ENCODE assay signal across 8 cellular contexts in genomic region chr1:1399870-1400575, GRCh38. TPM values are rescaled to one million over a fixed set of nuclear protein-coding genes. Genes with fewer than 3 reads are reported as not detected.
DNase-seq lines count a peak whose midpoint lies in the region; ATAC-seq, FAIRE-seq and TF ChIP-seq lines count a peak whose summit lies in the region.

No MANE protein-coding gene starts in this region.

- 3% methylated on average over 34 of the region's 34 CpGs for WGBS in K562 (ENCODE audit: insufficient coverage, low coverage, missing lambda C conversion rate)

- peak overlapping the region; percentile 98 for H3K27ac ChIP-seq in K562 (ENCODE audit: extremely low read depth, low read depth, low read length)
- H3K27ac ChIP-seq in left lung, result peak overlapping the region; percentile 73 to 91
- H3K27ac ChIP-seq in tibial artery, result peak overlapping the region; percentile 81 to 92

- H3K9me1 ChIP-seq in K562 (ENCODE audit: control insufficient read depth, insufficient read depth, low read length), result peaks cover 8% of the 10 kb centered on the region

- H3K4me1 ChIP-seq in K562 (replicated peaks in 1 of 2; ENCODE audit: control insufficient read depth in 2 of 2, insufficient read depth in 2 of 2, low read length in 2 of 2) (peaks cover 19 to 48% of the 10 kb centered on the region in 2 experiments), left lung (peaks cover 16 to 56% of the 10 kb centered on the region in 2 donors), tibial artery (peaks cover 0 to 41% (median 31%) of the 10 kb centered on the region in 4 donors)

- no peak for TF ChIP-seq CTCF in K562 (IDR thresholded peaks at IDR 0.05 in 2 of 3, conservative IDR thresholded peaks at IDR 0.05 in 1 of 3; ENCODE audit: insufficient read depth in 2 of 3, low read depth in 1 of 3, low read length in 3 of 3)
- no peak for TF ChIP-seq CTCF in left lung (IDR thresholded peaks at IDR 0.05)
- no peak for TF ChIP-seq CTCF in tibial artery (IDR thresholded peaks at IDR 0.05)

- no peak for FAIRE-seq in K562 (lab: Jason Lieb, UNC)

- H3K9me3 ChIP-seq in K562 (replicated peaks; ENCODE audit: control insufficient read depth, insufficient read depth, low read depth, low read length) (no peaks in the 10 kb centered on the region), left lung (no peaks in the 10 kb centered on the region), tibial artery (no peaks in the 10 kb centered on the region)

- TF ChIP-seq EP300 in K562 (IDR thresholded peaks at IDR 0.05; ENCODE audit: low read length), result no peak

- peaks cover 14% of the 10 kb centered on the region for H4K20me1 ChIP-seq in K562 (replicated peaks; ENCODE audit: control insufficient read depth, insufficient read depth, low read length)

- peaks cover 77% of the 10 kb centered on the region for H3K79me2 ChIP-seq in K562 (ENCODE audit: control insufficient read depth, insufficient read depth, low read length)

- ATAC-seq in K562, result peak; percentile 1
- peak; percentile 1 for ATAC-seq in left lung
- no peak for ATAC-seq in HG02798 (IDR thresholded peaks at IDR 0.05; ENCODE audit: poor library complexity, unreplicated experiment)

- TSS peak; percentile 69 for BruUV-seq in K562 (replicated peaks; lab: Mats Ljungman, UMichigan)

- peak overlapping the region; percentile 97 for H3K4me2 ChIP-seq in K562 (ENCODE audit: insufficient read depth, low read length)

- peak overlapping the region; percentile 96 for H3K4me3 ChIP-seq in Jurkat, Clone E6-1 (ENCODE audit: low read length)
- H3K4me3 ChIP-seq in K562, result peak overlapping the region; percentile 100
- peak overlapping the region; percentile 91 to 96 for H3K4me3 ChIP-seq in left lung
- H3K4me3 ChIP-seq in tibial artery, result peak overlapping the region; percentile 85 to 96

- peak in 2 of 3 experiments; percentile 38 to 61 for DNase-seq in NCI-H1417 (lab: John Stamatoyannopoulos, UW)
- DNase-seq in NCI-H1417 treated with DMSO at 0.1 percent for 48 hours (lab: John Stamatoyannopoulos, UW), result no peak
- DNase-seq in Jurkat, Clone E6-1 (ENCODE audit: low read depth, low spot score), result no peak
- DNase-seq in K562 (ENCODE audit: extremely low read depth in 1 of 4, low spot score in 3 of 4), result no peak
- DNase-seq in left lung, result peak in 1 of 2 donors; percentile 82
- DNase-seq in tibial artery, result no peak
- no peak for DNase-seq in NCI-H748 (lab: John Stamatoyannopoulos, UW; ENCODE audit: unreplicated experiment)

- H3K36me3 ChIP-seq in K562 (ENCODE audit: control insufficient read depth, insufficient read depth, low read length) (peaks cover 77% of the 10 kb centered on the region), left lung (peaks cover 0 to 77% of the 10 kb centered on the region in 2 donors), tibial artery (peaks cover 52 to 77% (median 65%) of the 10 kb centered on the region in 3 donors)

- CTCF ChIA-PET in K562 (lab: Yijun Ruan, JAX; ENCODE audit: low intra/inter-chr PET ratio), result interaction anchor here (0.5 kb wide), 1 partner anchor 33 kb away, joined by 3 read pairs; no protein-coding TSS in a partner anchor

- POLR2A ChIA-PET in K562 (lab: Yijun Ruan, JAX), result interaction anchor here (0.6 to 4.5 kb wide), 12 partner anchors 7 to 272 kb away, joined by 3 to 41 read pairs (median 4); partner anchors contain the start of genes AURKAIP1 and MRPL20

- peak overlapping the region; percentile 96 to 99 for H3K9ac ChIP-seq in K562 (ENCODE audit: insufficient read depth in 1 of 2, low read depth in 2 of 2, low read length in 2 of 2)

- H2AFZ ChIP-seq in K562 (ENCODE audit: low read depth, low read length), result peak overlapping the region; percentile 92

- no peak; a peak in 1 of 4 replicates for TF ChIP-seq RAD21 in K562 (CRISPR knock-in tag; conservative IDR thresholded peaks at IDR 0.05 in 1 of 2, IDR thresholded peaks at IDR 0.05 in 1 of 2)

- in situ Hi-C loops in K562 (cut with MboI), result no loop called here

- TF ChIP-seq POLR2A in K562 (conservative IDR thresholded peaks at IDR 0.05), result peak; percentile 79

- intact Hi-C loops in K562 (cut with micrococcal nuclease), result loop anchor here (10.0 kb wide), 1 partner anchor 115 kb away; the partner anchor contains the start of gene ATAD3A
- intact Hi-C loops in left lung (cut with DNase I), result no loop called here
- intact Hi-C loops in tibial artery (cut with DNase I; ENCODE audit: low total_unique reads), result loop anchor here (5.0 kb wide), 1 partner anchor 42 kb away; no protein-coding TSS in a partner anchor

- H3K27me3 ChIP-seq in K562 (ENCODE audit: control insufficient read depth in 2 of 2, insufficient read depth in 2 of 2, low read length in 2 of 2) (no peaks in the 10 kb centered on the region), left lung (no peaks in the 10 kb centered on the region), tibial artery (no peaks in the 10 kb centered on the region)

RNA-seq across cellular contexts. Expression of gene CCNL2, which starts 0.9 kb away (rescaled TPM):
- 105 TPM for polyA plus RNA-seq in Jurkat, Clone E6-1 (2012; ENCODE audit: insufficient read depth, insufficient read length)
- total RNA-seq in K562 (2011; cell fraction: chromatin; rRNA removed; ENCODE audit: low replicate concordance), result 996 and 1,265 TPM in 2 replicates
- total RNA-seq in K562 (2011; cell fraction: nucleolus; rRNA removed), result 508 and 525 TPM in 2 replicates
- 788 and 831 TPM in 2 replicates for total RNA-seq in K562 (2011; cell fraction: nucleoplasm; rRNA removed)
- total RNA-seq in K562 (2014; rRNA removed) (147 and 176 TPM in 2 replicates), K562 (2014; rRNA removed; fragmentation: Illumina TruSeq; extraction: Trizol) (65.1 and 66.7 TPM in 2 replicates), K562 (2015; rRNA removed; fragmentation: Illumina TruSeq; extraction: Trizol) (91.0 and 94.5 TPM in 2 replicates), K562 (2021) (141 and 167 TPM in 2 replicates), left lung (100 to 1,000 TPM; 142 to 161 TPM)
- polyA plus RNA-seq in K562 (2011; rRNA removed) (236 and 265 TPM in 2 replicates), K562 (2014; fragmentation: Illumina TruSeq; extraction: Trizol) (81.0 and 89.7 TPM in 2 replicates), K562 (2014; fragmentation: Nextera tagmentation; extraction: Ambion mirVana) (1 to 10 TPM; 2.8 to 5.6 TPM), K562 (2014; rRNA removed) (245 and 287 TPM in 2 replicates)
- polyA plus RNA-seq in K562 (2011; cell fraction: cytosol; rRNA removed), result 71.9 and 133 TPM in 2 replicates
- 2,539 and 2,548 TPM in 2 replicates for polyA plus RNA-seq in K562 (2011; cell fraction: nucleus; rRNA removed)
- polyA plus RNA-seq in K562 (2012), result 104 and 250 TPM in 2 replicates
- 70.2 and 76.2 TPM in 2 replicates for polyA minus RNA-seq in K562 (2011; rRNA and poly(A)+ RNA removed)
- polyA minus RNA-seq in K562 (2011; cell fraction: cytosol; rRNA and poly(A)+ RNA removed), result 31.4 and 45.0 TPM in 2 replicates
- polyA minus RNA-seq in K562 (2011; cell fraction: nucleus; rRNA and poly(A)+ RNA removed), result 260 and 342 TPM in 2 replicates

RNA-seq across cellular contexts. Expression of gene MRPL20, which starts 7.1 kb away (rescaled TPM):
- 231 TPM for polyA plus RNA-seq in Jurkat, Clone E6-1 (2012; ENCODE audit: insufficient read depth, insufficient read length)
- 98.1 and 170 TPM in 2 replicates for total RNA-seq in K562 (2011; cell fraction: chromatin; rRNA removed; ENCODE audit: low replicate concordance)
- 136 and 139 TPM in 2 replicates for total RNA-seq in K562 (2011; cell fraction: nucleolus; rRNA removed)
- total RNA-seq in K562 (2011; cell fraction: nucleoplasm; rRNA removed), result 122 and 137 TPM in 2 replicates
- total RNA-seq in K562 (2014; rRNA removed), result 352 and 355 TPM in 2 replicates
- total RNA-seq in K562 (2014; rRNA removed; fragmentation: Illumina TruSeq; extraction: Trizol), result 208 and 222 TPM in 2 replicates
- total RNA-seq in K562 (2015; rRNA removed; fragmentation: Illumina TruSeq; extraction: Trizol), result 205 and 216 TPM in 2 replicates
- total RNA-seq in K562 (2021), result 224 and 229 TPM in 2 replicates
- polyA plus RNA-seq in K562 (2011; rRNA removed), result 144 and 187 TPM in 2 replicates
- 164 and 188 TPM in 2 replicates for polyA plus RNA-seq in K562 (2011; cell fraction: cytosol; rRNA removed)
- 104 and 152 TPM in 2 replicates for polyA plus RNA-seq in K562 (2011; cell fraction: nucleus; rRNA removed)
- 195 and 375 TPM in 2 replicates for polyA plus RNA-seq in K562 (2012)
- polyA plus RNA-seq in K562 (2014; fragmentation: Illumina TruSeq; extraction: Trizol), result 180 and 264 TPM in 2 replicates
- 100 to 1,000 TPM; 570 to 671 TPM for polyA plus RNA-seq in K562 (2014; fragmentation: Nextera tagmentation; extraction: Ambion mirVana)
- 420 and 491 TPM in 2 replicates for polyA plus RNA-seq in K562 (2014; rRNA removed)
- polyA minus RNA-seq in K562 (2011; rRNA and poly(A)+ RNA removed), result 121 and 163 TPM in 2 replicates
- 99.9 and 107 TPM in 2 replicates for polyA minus RNA-seq in K562 (2011; cell fraction: cytosol; rRNA and poly(A)+ RNA removed)
- polyA minus RNA-seq in K562 (2011; cell fraction: nucleus; rRNA and poly(A)+ RNA removed), result 44.2 and 57.5 TPM in 2 replicates
- total RNA-seq in left lung, result 100 to 1,000 TPM in 1 of 2 donors, 10 to 100 TPM in 1; 69.5 to 103 TPM

RNA-seq across cellular contexts. Expression of gene ANKRD65, which starts 21.1 kb away (rescaled TPM):
- not detected for polyA plus RNA-seq in Jurkat, Clone E6-1 (2012; ENCODE audit: insufficient read depth, insufficient read length)
- total RNA-seq in K562 (2011; cell fraction: chromatin; rRNA removed; ENCODE audit: low replicate concordance), result not detected in 2 replicates
- total RNA-seq in K562 (2011; cell fraction: nucleolus; rRNA removed), result not detected in 2 replicates
- total RNA-seq in K562 (2011; cell fraction: nucleoplasm; rRNA removed), result 0.37 TPM in 1 of 2 replicates, not detected in the other
- total RNA-seq in K562 (2014; rRNA removed) (not detected in 2 replicates), K562 (2014; rRNA removed; fragmentation: Illumina TruSeq; extraction: Trizol) (not detected in 2 replicates), K562 (2015; rRNA removed; fragmentation: Illumina TruSeq; extraction: Trizol) (not detected in 2 replicates), K562 (2021) (not detected in 2 replicates), left lung (10 to 100 TPM; 18.4 to 35.2 TPM)
- polyA plus RNA-seq in K562 (2011; rRNA removed) (not detected in 2 replicates), K562 (2014; fragmentation: Illumina TruSeq; extraction: Trizol) (not detected in 2 replicates), K562 (2014; fragmentation: Nextera tagmentation; extraction: Ambion mirVana) (not detected), K562 (2014; rRNA removed) (not detected in 2 replicates)
- not detected in 2 replicates for polyA plus RNA-seq in K562 (2011; cell fraction: cytosol; rRNA removed)
- not detected in 2 replicates for polyA plus RNA-seq in K562 (2011; cell fraction: nucleus; rRNA removed)
- polyA plus RNA-seq in K562 (2012), result 0.11 TPM in 1 of 2 replicates, not detected in the other
- not detected in 2 replicates for polyA minus RNA-seq in K562 (2011; rRNA and poly(A)+ RNA removed)
- polyA minus RNA-seq in K562 (2011; cell fraction: cytosol; rRNA and poly(A)+ RNA removed), result not detected in 2 replicates
- polyA minus RNA-seq in K562 (2011; cell fraction: nucleus; rRNA and poly(A)+ RNA removed), result not detected in 2 replicates

RNA-seq across cellular contexts. Expression of gene AURKAIP1, which starts 25.0 kb away (rescaled TPM):
- polyA plus RNA-seq in Jurkat, Clone E6-1 (2012; ENCODE audit: insufficient read depth, insufficient read length), result 144 TPM
- 23.0 and 76.1 TPM in 2 replicates for total RNA-seq in K562 (2011; cell fraction: chromatin; rRNA removed; ENCODE audit: low replicate concordance)
- total RNA-seq in K562 (2011; cell fraction: nucleolus; rRNA removed), result 97.2 and 110 TPM in 2 replicates
- total RNA-seq in K562 (2011; cell fraction: nucleoplasm; rRNA removed), result 49.6 and 53.2 TPM in 2 replicates
- 478 and 554 TPM in 2 replicates for total RNA-seq in K562 (2014; rRNA removed)
- total RNA-seq in K562 (2014; rRNA removed; fragmentation: Illumina TruSeq; extraction: Trizol), result 19.4 and 34.6 TPM in 2 replicates
- total RNA-seq in K562 (2015; rRNA removed; fragmentation: Illumina TruSeq; extraction: Trizol), result 113 and 115 TPM in 2 replicates
- total RNA-seq in K562 (2021), result 346 and 388 TPM in 2 replicates
- polyA plus RNA-seq in K562 (2011; rRNA removed), result 92.0 and 96.0 TPM in 2 replicates
- 83.3 and 266 TPM in 2 replicates for polyA plus RNA-seq in K562 (2011; cell fraction: cytosol; rRNA removed)
- polyA plus RNA-seq in K562 (2011; cell fraction: nucleus; rRNA removed), result 80.6 and 118 TPM in 2 replicates
- polyA plus RNA-seq in K562 (2012), result 196 and 204 TPM in 2 replicates
- polyA plus RNA-seq in K562 (2014; fragmentation: Illumina TruSeq; extraction: Trizol), result 66.4 and 151 TPM in 2 replicates
- polyA plus RNA-seq in K562 (2014; fragmentation: Nextera tagmentation; extraction: Ambion mirVana), result 10 to 100 TPM in 1 of 2 experiments, 1 to 10 TPM in 1; 7.8 to 32.9 TPM
- polyA plus RNA-seq in K562 (2014; rRNA removed), result 385 and 391 TPM in 2 replicates
- 16.0 and 24.9 TPM in 2 replicates for polyA minus RNA-seq in K562 (2011; rRNA and poly(A)+ RNA removed)
- polyA minus RNA-seq in K562 (2011; cell fraction: cytosol; rRNA and poly(A)+ RNA removed), result 55.8 and 62.3 TPM in 2 replicates
- 24.6 and 29.9 TPM in 2 replicates for polyA minus RNA-seq in K562 (2011; cell fraction: nucleus; rRNA and poly(A)+ RNA removed)
- total RNA-seq in left lung, result 100 to 1,000 TPM in 1 of 2 donors, 10 to 100 TPM in 1; 99.3 to 127 TPM

RNA-seq across cellular contexts. Expression of gene VWA1, which starts 35.5 kb away (rescaled TPM):
- polyA plus RNA-seq in Jurkat, Clone E6-1 (2012; ENCODE audit: insufficient read depth, insufficient read length), result 1.1 TPM
- total RNA-seq in K562 (2011; cell fraction: chromatin; rRNA removed; ENCODE audit: low replicate concordance), result 0.76 and 5.5 TPM in 2 replicates
- 5.1 and 7.2 TPM in 2 replicates for total RNA-seq in K562 (2011; cell fraction: nucleolus; rRNA removed)
- 1.9 and 3.4 TPM in 2 replicates for total RNA-seq in K562 (2011; cell fraction: nucleoplasm; rRNA removed)
- total RNA-seq in K562 (2014; rRNA removed) (4.0 and 4.6 TPM in 2 replicates), K562 (2014; rRNA removed; fragmentation: Illumina TruSeq; extraction: Trizol) (0.03 and 0.04 TPM in 2 replicates), K562 (2015; rRNA removed; fragmentation: Illumina TruSeq; extraction: Trizol) (0.98 and 1.2 TPM in 2 replicates), K562 (2021) (6.4 and 7.1 TPM in 2 replicates), left lung (100 to 1,000 TPM; 113 to 147 TPM)
- polyA plus RNA-seq in K562 (2011; rRNA removed) (0.85 and 1.6 TPM in 2 replicates), K562 (2014; fragmentation: Illumina TruSeq; extraction: Trizol) (0.16 and 0.84 TPM in 2 replicates), K562 (2014; fragmentation: Nextera tagmentation; extraction: Ambion mirVana) (under 1 TPM; 0.01 to 0.06 TPM), K562 (2014; rRNA removed) (2.6 and 3.0 TPM in 2 replicates)
- 1.3 and 7.5 TPM in 2 replicates for polyA plus RNA-seq in K562 (2011; cell fraction: cytosol; rRNA removed)
- 3.0 and 6.5 TPM in 2 replicates for polyA plus RNA-seq in K562 (2011; cell fraction: nucleus; rRNA removed)
- 3.8 and 6.1 TPM in 2 replicates for polyA plus RNA-seq in K562 (2012)
- polyA minus RNA-seq in K562 (2011; rRNA and poly(A)+ RNA removed), result 0.42 and 0.69 TPM in 2 replicates
- polyA minus RNA-seq in K562 (2011; cell fraction: cytosol; rRNA and poly(A)+ RNA removed), result 2.0 and 2.4 TPM in 2 replicates
- polyA minus RNA-seq in K562 (2011; cell fraction: nucleus; rRNA and poly(A)+ RNA removed), result 2.7 and 4.3 TPM in 2 replicates

Comparison
In these comparisons a context has a peak if more than half of its experiments do, and no peak if none do; other contexts are left out.
1. DNase-seq: peak in NCI-H1417 (2 of 3); none in NCI-H1417 treated with DMSO at 0.1 percent for 48 hours (single experiment), Jurkat, Clone E6-1 (single experiment), K562 (0 of 4), tibial artery (0 of 2) and NCI-H748 (single experiment).
2. RNA of gene ANKRD65, which starts 21.1 kb away (total RNA-seq): 18.4 to 35.2 TPM in left lung; 0.37 TPM in K562; every median in the first group is over 10 times any median in the second.
3. intact Hi-C loops: an anchor here in K562 (10.0 kb wide) and tibial artery (5.0 kb wide); none called in left lung.
4. Peak in every context shown above with its lines, with median percentiles within 50 percentile points of each other: H3K4me3 ChIP-seq and H3K27ac ChIP-seq.